Comparison of ENCODE assay signal across 22 cellular contexts in genomic region chr18:74233933-74234325, GRCh38. TPM values are rescaled to one million over a fixed set of nuclear protein-coding genes. Genes with fewer than 3 reads are reported as not detected.
DNase-seq lines count a peak whose midpoint lies in the region; ATAC-seq, FAIRE-seq and TF ChIP-seq lines count a peak whose summit lies in the region.
"Had no signal": no experiment of that assay in that cellular context is flagged by ENCODE, and none has a peak within 500 bp of the region (broad histone marks: within the 10 kb centered on the region; RNA-seq: fewer than 3 reads in every experiment).

No MANE protein-coding gene starts in this region.

- POLR2A ChIA-PET in MCF 10A (lab: Yijun Ruan, JAX) = interaction anchor here (0.6 to 2.0 kb wide), 5 partner anchors 10 to 308 kb away, joined by 3 to 6 read pairs (median 3); no protein-coding TSS in a partner anchor

- H3K27ac Mint-ChIP-seq in MCF 10A (ENCODE audit: low read depth, unreplicated experiment) = no peak overlapping the region
- H3K27ac Mint-ChIP-seq: endodermal cell, neural progenitor cell had no signal

- H3K27ac ChIP-seq in breast epithelium (peak overlapping the region; percentile 46 to 62), hepatocyte (peak overlapping the region; percentile 59), ovary (peak overlapping the region; percentile 47 to 95), upper lobe of left lung (peak overlapping the region in 3 of 4 donors; percentile 66 to 84 (median 81))
- H3K27ac ChIP-seq: 22Rv1; BLaER1 treated with 17β-estradiol and CSF1 and Interleukin-3, amounts not matched to agents 10 nM and 100 nM; HL-60; KMS-11; neural progenitor cell had no signal

- no peaks in the 10 kb centered on the region for H3K9me3 ChIP-seq in breast epithelium
- no peaks in the 10 kb centered on the region for H3K9me3 ChIP-seq in hepatocyte (ENCODE audit: low read depth)
- H3K9me3 ChIP-seq in ovary = no peaks in the 10 kb centered on the region
- no peaks in the 10 kb centered on the region for H3K9me3 ChIP-seq in upper lobe of left lung
- H3K9me3 ChIP-seq: adrenal gland; BLaER1 treated with 17β-estradiol and CSF1 and Interleukin-3, amounts not matched to agents 10 nM and 100 nM; thoracic aorta had no signal

- no peak overlapping the region for H3K4me3 ChIP-seq in breast epithelium
- no peak overlapping the region for H3K4me3 ChIP-seq in hepatocyte
- no peak overlapping the region for H3K4me3 ChIP-seq in ovary
- H3K4me3 ChIP-seq in upper lobe of left lung = no peak overlapping the region
- H3K4me3 ChIP-seq: adrenal gland; BLaER1 treated with 17β-estradiol and CSF1 and Interleukin-3, amounts not matched to agents 10 nM and 100 nM; neural progenitor cell; thoracic aorta had no signal

- H3K9me2 ChIP-seq in hepatocyte (replicated peaks; ENCODE audit: insufficient read depth) = no peaks in the 10 kb centered on the region

- H3K4me1 ChIP-seq in breast epithelium (no peaks in the 10 kb centered on the region), hepatocyte (ENCODE audit: insufficient read depth) (peaks cover 26% of the 10 kb centered on the region), ovary (ENCODE audit: insufficient read depth) (peaks cover 23% of the 10 kb centered on the region), upper lobe of left lung (peaks cover 9 to 24% (median 16%) of the 10 kb centered on the region in 4 donors)
- H3K4me1 ChIP-seq: BLaER1 treated with 17β-estradiol and CSF1 and Interleukin-3, amounts not matched to agents 10 nM and 100 nM; neural progenitor cell had no signal

- H2AFZ ChIP-seq in hepatocyte = no peak overlapping the region
- H2AFZ ChIP-seq: neural progenitor cell had no signal

- peak overlapping the region; percentile 29 for H3K4me2 ChIP-seq in hepatocyte
- H3K4me2 ChIP-seq: KMS-11, neural progenitor cell had no signal

- intact Hi-C loops in breast epithelium (cut with DNase I; ENCODE audit: low total_unique reads) (no loop called here), MCF 10A (cut with micrococcal nuclease) (no loop called here), ovary (cut with DNase I) (loop anchor here in 1 of 4 donors (10.0 kb wide), 1 partner anchor 51 kb away; no protein-coding TSS in a partner anchor)

- TF ChIP-seq POLR2A in breast epithelium (IDR thresholded peaks at IDR 0.05) = no peak
- no peak for TF ChIP-seq POLR2A in ovary (IDR thresholded peaks at IDR 0.05)
- TF ChIP-seq POLR2A in upper lobe of left lung (IDR thresholded peaks at IDR 0.05) = no peak
- TF ChIP-seq POLR2A in GM12891 (IDR thresholded peaks at IDR 0.05; ENCODE audit: low read depth, low read length) = no peak

- TF ChIP-seq CTCF in breast epithelium (IDR thresholded peaks at IDR 0.05) (no peak), MCF 10A (IDR thresholded peaks at IDR 0.05; ENCODE audit: unreplicated experiment) (no peak), hepatocyte (IDR thresholded peaks at IDR 0.05; ENCODE audit: poor library complexity) (no peak), ovary (IDR thresholded peaks at IDR 0.05) (no peak), upper lobe of left lung (IDR thresholded peaks at IDR 0.05) (no peak)

- H3K27me3 Mint-ChIP-seq in MCF 10A (ENCODE audit: insufficient read depth, unreplicated experiment) = no peaks in the 10 kb centered on the region

- no peaks in the 10 kb centered on the region for H4K20me1 ChIP-seq in hepatocyte (ENCODE audit: insufficient read depth, poor library complexity, severe bottlenecking)
- H4K20me1 ChIP-seq: BLaER1 treated with 17β-estradiol and CSF1 and Interleukin-3, amounts not matched to agents 10 nM and 100 nM had no signal

- H3K79me2 ChIP-seq in hepatocyte = no peaks in the 10 kb centered on the region

- H3K27me3 ChIP-seq in breast epithelium (no peaks in the 10 kb centered on the region), hepatocyte (no peaks in the 10 kb centered on the region), ovary (no peaks in the 10 kb centered on the region), upper lobe of left lung (no peaks in the 10 kb centered on the region)
- H3K27me3 ChIP-seq: adrenal gland; BLaER1 treated with 17β-estradiol and CSF1 and Interleukin-3, amounts not matched to agents 10 nM and 100 nM; neural progenitor cell had no signal

- BruUV-seq in MCF 10A (replicated peaks; lab: Mats Ljungman, UMichigan) = no TSS peak

- CTCF ChIA-PET in MCF 10A (lab: Yijun Ruan, JAX) = interaction anchor here (1.2 to 1.9 kb wide), 4 partner anchors 36 to 260 kb away, joined by 3 to 8 read pairs (median 4); no protein-coding TSS in a partner anchor

- FAIRE-seq in GM12891 (lab: Jason Lieb, UNC) = no peak
- FAIRE-seq: H1 had no signal

- WGBS in hepatocyte (ENCODE audit: low lambda C conversion rate, missing lambda C conversion rate) = 44% methylated on average over 3 of the region's 3 CpGs
- 6 to 16% (median 7%) methylated on average over 3 of the region's 3 CpGs for WGBS in ovary, 3 donors
- WGBS in upper lobe of left lung, 2 donors = 53 to 59% methylated on average over 3 of the region's 3 CpGs

- H3K36me3 ChIP-seq in breast epithelium (no peaks in the 10 kb centered on the region), hepatocyte (replicated peaks; ENCODE audit: insufficient read depth, low read depth) (no peaks in the 10 kb centered on the region), ovary (no peaks in the 10 kb centered on the region), upper lobe of left lung (no peaks in the 10 kb centered on the region)
- H3K36me3 ChIP-seq: adrenal gland; BLaER1 treated with 17β-estradiol and CSF1 and Interleukin-3, amounts not matched to agents 10 nM and 100 nM; neural progenitor cell; thoracic aorta had no signal

- peak in 1 of 2 donors; percentile 21 for ATAC-seq in upper lobe of left lung (ENCODE audit: low FRiP score in 2 of 2)
- no peak for ATAC-seq in HG02870 (IDR thresholded peaks at IDR 0.05; ENCODE audit: unreplicated experiment)
- ATAC-seq: Panc1, SK-N-SH treated with all-trans-retinoic acid at 6 μM for 48 hours had no signal

- DNase-seq in breast epithelium (ENCODE audit: low spot score in 2 of 2) = no peak
- DNase-seq in MCF 10A (ENCODE audit: unreplicated experiment) = no peak
- no peak for DNase-seq in hepatocyte (ENCODE audit: low spot score)
- peak in 1 of 5 donors; percentile 55 for DNase-seq in ovary
- DNase-seq in upper lobe of left lung = no peak
- no peak for DNase-seq in GM12891 (ENCODE audit: insufficient read length, low spot score)
- DNase-seq in NCI-H510A (lab: John Stamatoyannopoulos, UW) = no peak
- DNase-seq: activated CD4-positive, alpha-beta T cell treated with anti-CD3 and anti-CD28 coated beads for 1 hour; endodermal cell; NCI-H1105; stimulated activated CD4-positive, alpha-beta T cell treated with anti-CD3 and anti-CD28 coated beads, Interleukin-4, amount 100 ng/mL, for 24 hours had no signal

- H3K9me3 Mint-ChIP-seq in MCF 10A (ENCODE audit: unreplicated experiment) = no peaks in the 10 kb centered on the region
- H3K9me3 Mint-ChIP-seq: endodermal cell, neural progenitor cell had no signal

- H3K36me3 Mint-ChIP-seq in MCF 10A (ENCODE audit: insufficient read depth, unreplicated experiment) = no peaks in the 10 kb centered on the region
- H3K36me3 Mint-ChIP-seq: neural progenitor cell had no signal

- peaks cover 9% of the 10 kb centered on the region for H3K4me1 Mint-ChIP-seq in MCF 10A (ENCODE audit: insufficient read depth, unreplicated experiment)

- no peak for TF ChIP-seq EP300 in ovary (IDR thresholded peaks at IDR 0.05)
- no peak for TF ChIP-seq EP300 in upper lobe of left lung (IDR thresholded peaks at IDR 0.05)

- no peak overlapping the region for H3K4me3 Mint-ChIP-seq in MCF 10A (ENCODE audit: unreplicated experiment)
- H3K4me3 Mint-ChIP-seq: endodermal cell, neural progenitor cell had no signal

TF ChIP-seq in GM12891, 5 proteins besides CTCF, POLR2A, EP300 and RAD21:
- TF ChIP-seq POLR2AphosphoS5 (IDR thresholded peaks at IDR 0.05; ENCODE audit: low read depth, low read length) = no peak
- no peak for TF ChIP-seq SPI1 (IDR thresholded peaks at IDR 0.05; ENCODE audit: low read depth, low read length)
- TF ChIP-seq TAF1 (IDR thresholded peaks at IDR 0.05; ENCODE audit: low read depth, low read length) = no peak
- no peak for TF ChIP-seq POU2F2 (IDR thresholded peaks at IDR 0.05; ENCODE audit: low read depth, low read length)

RNA-seq across cellular contexts. Expression of gene CYB5A, which starts 57.8 kb away (rescaled TPM):
- 100 to 1,000 TPM; 185 to 646 (median 300) TPM for total RNA-seq in breast epithelium
- total RNA-seq in MCF 10A (2022) = 19.4 and 27.5 TPM in 2 replicates
- 259 and 273 TPM in 2 replicates for total RNA-seq in hepatocyte
- 358 and 457 TPM in 2 replicates for polyA plus RNA-seq in hepatocyte
- total RNA-seq in ovary = 100 to 1,000 TPM; 158 to 454 (median 293) TPM
- 100 to 1,000 TPM; 233 to 325 TPM for polyA plus RNA-seq in ovary
- total RNA-seq in upper lobe of left lung = 100 to 1,000 TPM; 291 to 729 (median 637) TPM
- 40.7 TPM for polyA plus RNA-seq in GM12891 (2012; ENCODE audit: low read depth, missing spikeins)
